37 cellular contexts compared by ENCODE assay signal in genomic region chr3:150961949-150962348, GRCh38. TPM values are rescaled to one million over a fixed set of nuclear protein-coding genes. Genes with fewer than 3 reads are reported as not detected.
"Had no signal": no experiment of that assay in that cellular context is flagged by ENCODE, and none has a peak within 500 bp of the region (broad histone marks: within the 10 kb centered on the region; RNA-seq: fewer than 3 reads in every experiment).

No MANE protein-coding gene starts in this region.

- H3K27ac Mint-ChIP-seq: activated B cell treated with CpG ODN at 0.5 μM for 24 hours; activated CD4-positive, alpha-beta memory T cell treated with anti-CD3 and anti-CD28 coated beads, Interleukin-2, amount 10 ng/mL, durations not matched to agents 7 days and 5 days; activated CD4-positive, alpha-beta T cell treated with anti-CD3 and anti-CD28 coated beads, Interleukin-2, amount 10 ng/mL, durations not matched to agents 24 days and 14 days; activated CD8-positive, alpha-beta memory T cell treated with anti-CD3 and anti-CD28 coated beads, Interleukin-2, amount 10 ng/mL, durations not matched to agents 7 days and 5 days; activated CD8-positive, alpha-beta T cell treated with anti-CD3 and anti-CD28 coated beads, Interleukin-2, amount 10 ng/mL, durations not matched to agents 7 days and 5 days; activated naive CD4-positive, alpha-beta T cell treated with anti-CD3 and anti-CD28 coated beads, Interleukin-2, amount 10 ng/mL, durations not matched to agents 7 days and 5 days; activated naive CD4-positive, alpha-beta T cell treated with anti-CD3 and anti-CD28 coated beads, Interleukin-2, amount 50 U/mL, for 24 hours; activated naive CD8-positive, alpha-beta T cell; activated naive CD8-positive, alpha-beta T cell treated with anti-CD3 and anti-CD28 coated beads, Interleukin-2, amount 10 ng/mL, durations not matched to agents 7 days and 5 days; activated naive CD8-positive, alpha-beta T cell treated with anti-CD3 and anti-CD28 coated beads, Interleukin-2, amount 50 U/mL, for 24 hours; activated T-cell treated with anti-CD3 and anti-CD28 coated beads, Interleukin-2, amount 50 U/mL, for 24 hours; activated T-helper 2 cell treated with anti-CD3 and anti-CD28 coated beads, Interferon-gamma antibody, Interleukin-2, Interleukin-4, amounts not matched to agents 10 μg/mL and 5 μg/mL and 100 μg/mL, durations not matched to agents 14 hours and 24 hours and 36 hours; brain; T-helper 2 cell treated with Interferon-gamma antibody and Interleukin-4, amounts not matched to agents 5 μg/mL and 100 μg/mL, for 36 hours had no signal

- DNase-seq: activated B cell treated with CpG ODN at 0.5 μM for 24 hours; activated CD4-positive, alpha-beta memory T cell treated with anti-CD3 and anti-CD28 coated beads, Interleukin-2, amount 10 ng/mL, durations not matched to agents 7 days and 5 days; activated CD4-positive, alpha-beta T cell treated with anti-CD3 and anti-CD28 coated beads for 4 hours; activated CD4-positive, alpha-beta T cell treated with anti-CD3 and anti-CD28 coated beads, Interleukin-2, amount 10 ng/mL, durations not matched to agents 24 days and 14 days; activated CD4-positive, alpha-beta T cell treated with anti-CD3 and anti-CD28 coated beads, Interleukin-2, amount 50 U/mL, for 48 hours; activated CD4-positive, CD25-positive, alpha-beta regulatory T cell treated with anti-CD3 and anti-CD28 coated beads, Interleukin-2, amount 50 U/mL, for 72 hours; activated CD8-positive, alpha-beta memory T cell treated with anti-CD3 and anti-CD28 coated beads for 24 hours; activated CD8-positive, alpha-beta memory T cell treated with anti-CD3 and anti-CD28 coated beads, Interleukin-2, amount 10 ng/mL, durations not matched to agents 7 days and 5 days; activated CD8-positive, alpha-beta memory T cell treated with anti-CD3 and anti-CD28 coated beads, Interleukin-2, amount 50 U/mL, for 48 hours; activated CD8-positive, alpha-beta T cell treated with anti-CD3 and anti-CD28 coated beads, Interleukin-2, amount 10 ng/mL, durations not matched to agents 7 days and 5 days; activated effector memory CD4-positive, alpha-beta T cell treated with Interleukin-2 at 50 U/mL for 16 hours; activated gamma-delta T cell; activated naive CD4-positive, alpha-beta T cell treated with anti-CD3 and anti-CD28 coated beads, Interleukin-2, amount 10 ng/mL, durations not matched to agents 7 days and 5 days; activated naive CD4-positive, alpha-beta T cell treated with Interleukin-2 at 50 U/mL for 16 hours; activated naive CD8-positive, alpha-beta T cell treated with anti-CD3 and anti-CD28 coated beads, Interleukin-2, amount 10 ng/mL, durations not matched to agents 7 days and 5 days; activated naive CD8-positive, alpha-beta T cell treated with anti-CD3 and anti-CD28 coated beads, Interleukin-2, amount 50 U/mL, for 24 hours; activated T-cell treated with anti-CD3 and anti-CD28 coated beads, Interleukin-2, amount 50 U/mL, for 24 hours; activated T-cell treated with anti-CD3 and anti-CD28 coated beads, Interleukin-2, amount 50 U/mL, for 48 hours; amygdala; anterior cingulate cortex; caudate nucleus; cerebellar nuclear complex; T-helper 2 cell; T-helper 9 cell had no signal

- H3K4me1 ChIP-seq: ascending aorta had no signal

- H3K36me3 ChIP-seq: ascending aorta, cardiac muscle cell had no signal

- FAIRE-seq: bronchial epithelial cell, TTC549 had no signal

- H3K4me3 ChIP-seq: ascending aorta, cardiac muscle cell had no signal

- ATAC-seq: activated CD8-positive, alpha-beta memory T cell treated with anti-CD3 and anti-CD28 coated beads, Interleukin-2, amount 10 ng/mL, durations not matched to agents 7 days and 5 days; activated CD8-positive, alpha-beta T cell treated with anti-CD3 and anti-CD28 coated beads, Interleukin-2, amount 10 ng/mL, durations not matched to agents 7 days and 5 days; activated naive CD8-positive, alpha-beta T cell treated with anti-CD3 and anti-CD28 coated beads, Interleukin-2, amount 50 U/mL, for 24 hours had no signal

- H3K9me3 ChIP-seq: ascending aorta had no signal

- H3K4me3 Mint-ChIP-seq: activated B cell treated with CpG ODN at 0.5 μM for 24 hours; activated CD4-positive, alpha-beta memory T cell treated with anti-CD3 and anti-CD28 coated beads, Interleukin-2, amount 10 ng/mL, durations not matched to agents 7 days and 5 days; activated CD4-positive, alpha-beta T cell treated with anti-CD3 and anti-CD28 coated beads, Interleukin-2, amount 10 ng/mL, durations not matched to agents 24 days and 14 days; activated CD8-positive, alpha-beta memory T cell treated with anti-CD3 and anti-CD28 coated beads, Interleukin-2, amount 10 ng/mL, durations not matched to agents 7 days and 5 days; activated CD8-positive, alpha-beta T cell treated with anti-CD3 and anti-CD28 coated beads, Interleukin-2, amount 10 ng/mL, durations not matched to agents 7 days and 5 days; activated naive CD4-positive, alpha-beta T cell treated with anti-CD3 and anti-CD28 coated beads, Interleukin-2, amount 10 ng/mL, durations not matched to agents 7 days and 5 days; activated naive CD4-positive, alpha-beta T cell treated with anti-CD3 and anti-CD28 coated beads, Interleukin-2, amount 50 U/mL, for 24 hours; activated naive CD8-positive, alpha-beta T cell; activated naive CD8-positive, alpha-beta T cell treated with anti-CD3 and anti-CD28 coated beads, Interleukin-2, amount 10 ng/mL, durations not matched to agents 7 days and 5 days; activated naive CD8-positive, alpha-beta T cell treated with anti-CD3 and anti-CD28 coated beads, Interleukin-2, amount 50 U/mL, for 24 hours; activated T-cell treated with anti-CD3 and anti-CD28 coated beads, Interleukin-2, amount 50 U/mL, for 24 hours; brain; central memory CD8-positive, alpha-beta T cell; T-helper 2 cell treated with Interferon-gamma antibody and Interleukin-4, amounts not matched to agents 5 μg/mL and 100 μg/mL, for 36 hours had no signal

- H3K27me3 ChIP-seq: ascending aorta, cardiac muscle cell had no signal

- H3K4me1 Mint-ChIP-seq: activated B cell treated with CpG ODN at 0.5 μM for 24 hours; activated CD4-positive, alpha-beta memory T cell treated with anti-CD3 and anti-CD28 coated beads, Interleukin-2, amount 10 ng/mL, durations not matched to agents 7 days and 5 days; activated CD4-positive, alpha-beta T cell treated with anti-CD3 and anti-CD28 coated beads, Interleukin-2, amount 10 ng/mL, durations not matched to agents 24 days and 14 days; activated CD8-positive, alpha-beta memory T cell treated with anti-CD3 and anti-CD28 coated beads, Interleukin-2, amount 10 ng/mL, durations not matched to agents 7 days and 5 days; activated naive CD4-positive, alpha-beta T cell treated with anti-CD3 and anti-CD28 coated beads, Interleukin-2, amount 10 ng/mL, durations not matched to agents 7 days and 5 days; activated naive CD4-positive, alpha-beta T cell treated with anti-CD3 and anti-CD28 coated beads, Interleukin-2, amount 50 U/mL, for 24 hours; activated naive CD8-positive, alpha-beta T cell treated with anti-CD3 and anti-CD28 coated beads, Interleukin-2, amount 10 ng/mL, durations not matched to agents 7 days and 5 days; central memory CD8-positive, alpha-beta T cell had no signal

- H3K27ac ChIP-seq: ascending aorta, cardiac muscle cell, VCaP had no signal

- H3K9me3 Mint-ChIP-seq: activated B cell treated with CpG ODN at 0.5 μM for 24 hours; activated CD4-positive, alpha-beta memory T cell treated with anti-CD3 and anti-CD28 coated beads, Interleukin-2, amount 10 ng/mL, durations not matched to agents 7 days and 5 days; activated CD4-positive, alpha-beta T cell treated with anti-CD3 and anti-CD28 coated beads, Interleukin-2, amount 10 ng/mL, durations not matched to agents 24 days and 14 days; activated naive CD4-positive, alpha-beta T cell treated with anti-CD3 and anti-CD28 coated beads, Interleukin-2, amount 10 ng/mL, durations not matched to agents 7 days and 5 days; activated naive CD4-positive, alpha-beta T cell treated with anti-CD3 and anti-CD28 coated beads, Interleukin-2, amount 50 U/mL, for 24 hours; activated naive CD8-positive, alpha-beta T cell treated with anti-CD3 and anti-CD28 coated beads, Interleukin-2, amount 10 ng/mL, durations not matched to agents 7 days and 5 days; activated naive CD8-positive, alpha-beta T cell treated with anti-CD3 and anti-CD28 coated beads, Interleukin-2, amount 50 U/mL, for 24 hours; activated T-cell treated with anti-CD3 and anti-CD28 coated beads, Interleukin-2, amount 50 U/mL, for 24 hours; activated T-helper 2 cell treated with anti-CD3 and anti-CD28 coated beads, Interferon-gamma antibody, Interleukin-2, Interleukin-4, amounts not matched to agents 10 μg/mL and 5 μg/mL and 100 μg/mL, durations not matched to agents 14 hours and 24 hours and 36 hours; brain; central memory CD8-positive, alpha-beta T cell; T-helper 2 cell treated with Interferon-gamma antibody and Interleukin-4, amounts not matched to agents 5 μg/mL and 100 μg/mL, for 36 hours had no signal

RNA-seq across cellular contexts. Expression of gene CLRN1, which starts 10.6 kb away (rescaled TPM):
- total RNA-seq: activated B cell treated with CpG ODN at 0.5 μM for 24 hours; activated CD4-positive, alpha-beta memory T cell treated with anti-CD3 and anti-CD28 coated beads, Interleukin-2, amount 10 ng/mL, durations not matched to agents 7 days and 5 days; activated CD4-positive, alpha-beta T cell treated with anti-CD3 and anti-CD28 coated beads, Interleukin-2, amount 10 ng/mL, durations not matched to agents 24 days and 14 days; activated CD8-positive, alpha-beta memory T cell treated with anti-CD3 and anti-CD28 coated beads, Interleukin-2, amount 10 ng/mL, durations not matched to agents 7 days and 5 days; activated CD8-positive, alpha-beta T cell treated with anti-CD3 and anti-CD28 coated beads, Interleukin-2, amount 10 ng/mL, durations not matched to agents 7 days and 5 days; activated naive CD8-positive, alpha-beta T cell treated with anti-CD3 and anti-CD28 coated beads, Interleukin-2, amount 10 ng/mL, durations not matched to agents 7 days and 5 days; activated T-helper 2 cell treated with anti-CD3 and anti-CD28 coated beads, Interferon-gamma antibody, Interleukin-2, Interleukin-4, amounts not matched to agents 10 μg/mL and 5 μg/mL and 100 μg/mL, durations not matched to agents 14 hours and 24 hours and 36 hours; ascending aorta; bronchial epithelial cell; cardiac muscle cell; chondrocyte had no signal
- polyA plus RNA-seq: adipose tissue, cardiac muscle cell had no signal

RNA-seq across cellular contexts. Expression of gene MINDY4B, which starts 56.7 kb away (rescaled TPM):
- total RNA-seq: activated B cell treated with CpG ODN at 0.5 μM for 24 hours; activated CD4-positive, alpha-beta memory T cell treated with anti-CD3 and anti-CD28 coated beads, Interleukin-2, amount 10 ng/mL, durations not matched to agents 7 days and 5 days; activated CD4-positive, alpha-beta T cell treated with anti-CD3 and anti-CD28 coated beads, Interleukin-2, amount 10 ng/mL, durations not matched to agents 24 days and 14 days; activated CD8-positive, alpha-beta memory T cell treated with anti-CD3 and anti-CD28 coated beads, Interleukin-2, amount 10 ng/mL, durations not matched to agents 7 days and 5 days; activated CD8-positive, alpha-beta T cell treated with anti-CD3 and anti-CD28 coated beads, Interleukin-2, amount 10 ng/mL, durations not matched to agents 7 days and 5 days; activated naive CD8-positive, alpha-beta T cell treated with anti-CD3 and anti-CD28 coated beads, Interleukin-2, amount 10 ng/mL, durations not matched to agents 7 days and 5 days; activated T-helper 2 cell treated with anti-CD3 and anti-CD28 coated beads, Interferon-gamma antibody, Interleukin-2, Interleukin-4, amounts not matched to agents 10 μg/mL and 5 μg/mL and 100 μg/mL, durations not matched to agents 14 hours and 24 hours and 36 hours; ascending aorta; bronchial epithelial cell; cardiac muscle cell; chondrocyte had no signal
- polyA plus RNA-seq: adipose tissue, cardiac muscle cell had no signal
